In the genomic region with DNA sequence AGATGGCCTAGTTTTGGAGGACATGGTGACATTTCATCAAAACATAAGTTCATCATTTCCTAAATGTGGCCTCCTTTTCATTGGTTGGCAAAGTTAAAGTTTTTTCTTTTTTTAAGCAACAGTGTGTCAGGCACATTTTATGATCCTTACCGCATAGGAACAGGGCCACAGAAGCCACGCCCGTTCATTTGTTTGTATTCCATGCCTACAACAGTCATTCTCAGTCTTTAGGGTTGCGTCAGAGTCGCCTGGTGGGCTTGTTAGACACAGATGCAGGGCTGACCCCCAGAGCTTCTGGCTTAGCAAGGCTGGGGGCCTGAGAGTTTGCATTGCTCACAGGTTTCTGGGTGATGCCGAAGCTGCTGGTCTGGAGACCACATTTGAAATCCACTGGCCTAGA, we compare ENCODE assay signal across 18 cellular contexts.
"Had no signal": no experiment of that assay in that cellular context is flagged by ENCODE, and none has a peak within 500 bp of the region (broad histone marks: within the 10 kb centered on the region; RNA-seq: fewer than 3 reads in every experiment).

No MANE protein-coding gene starts in this region.

- H3K4me1 ChIP-seq: lower lobe of right lung, sigmoid colon had no signal

- H3K36me3 Mint-ChIP-seq: immature natural killer cell, natural killer cell had no signal

- H3K4me3 ChIP-seq: coronary artery, left ventricle myocardium inferior, lower lobe of right lung, sigmoid colon, skin epidermis, stomach had no signal

- ATAC-seq: lower lobe of right lung; natural killer cell; stimulated activated naive B cell treated with anti-CD40 and anti-IgM and Interleukin-4, amounts not matched to agents 10 μg/mL and 1 μg/mL and 100 μg/mL, for 72 hours had no signal

- DNase-seq: effector CD4-positive, alpha-beta T cell; endodermal cell; immature natural killer cell; left ventricle myocardium inferior; lower lobe of right lung; mesenchymal stem cell; natural killer cell; posterior cingulate gyrus; stimulated activated CD4-positive, alpha-beta T cell treated with anti-CD3 and anti-CD28 coated beads, Interleukin-2, amount 100 ng/mL, for 24 hours; stimulated activated CD4-positive, alpha-beta T cell treated with anti-CD3 and anti-CD28 coated beads, Interleukin-4, amount 100 ng/mL, for 4 hours; stimulated activated naive B cell treated with anti-CD40 and anti-IgM and Interleukin-4, amounts not matched to agents 10 μg/mL and 1 μg/mL and 100 μg/mL, for 72 hours; stomach; substantia nigra; trophoblast cell had no signal

- H3K36me3 ChIP-seq: left ventricle myocardium inferior, lower lobe of right lung, sigmoid colon, stomach had no signal

- H3K4me3 Mint-ChIP-seq: endodermal cell; immature natural killer cell; natural killer cell; neural crest cell; stimulated activated naive B cell treated with anti-CD40 and anti-IgM and Interleukin-4, amounts not matched to agents 10 μg/mL and 1 μg/mL and 100 μg/mL, for 72 hours had no signal

- H3K9me3 ChIP-seq: left ventricle myocardium inferior, lower lobe of right lung, sigmoid colon, stomach had no signal

- H3K27ac Mint-ChIP-seq: endodermal cell; immature natural killer cell; natural killer cell; stimulated activated naive B cell treated with anti-CD40 and anti-IgM and Interleukin-4, amounts not matched to agents 10 μg/mL and 1 μg/mL and 100 μg/mL, for 72 hours had no signal

- H3K27ac ChIP-seq: coronary artery, left ventricle myocardium inferior, lower lobe of right lung, sigmoid colon had no signal

- H3K27me3 ChIP-seq: sigmoid colon, stomach had no signal

- H3K9me3 Mint-ChIP-seq: endodermal cell, immature natural killer cell, natural killer cell, neural crest cell had no signal

- H3K4me1 Mint-ChIP-seq: immature natural killer cell; natural killer cell; stimulated activated naive B cell treated with anti-CD40 and anti-IgM and Interleukin-4, amounts not matched to agents 10 μg/mL and 1 μg/mL and 100 μg/mL, for 72 hours had no signal
